19 cellular contexts compared by ENCODE assay signal in the genomic region with DNA sequence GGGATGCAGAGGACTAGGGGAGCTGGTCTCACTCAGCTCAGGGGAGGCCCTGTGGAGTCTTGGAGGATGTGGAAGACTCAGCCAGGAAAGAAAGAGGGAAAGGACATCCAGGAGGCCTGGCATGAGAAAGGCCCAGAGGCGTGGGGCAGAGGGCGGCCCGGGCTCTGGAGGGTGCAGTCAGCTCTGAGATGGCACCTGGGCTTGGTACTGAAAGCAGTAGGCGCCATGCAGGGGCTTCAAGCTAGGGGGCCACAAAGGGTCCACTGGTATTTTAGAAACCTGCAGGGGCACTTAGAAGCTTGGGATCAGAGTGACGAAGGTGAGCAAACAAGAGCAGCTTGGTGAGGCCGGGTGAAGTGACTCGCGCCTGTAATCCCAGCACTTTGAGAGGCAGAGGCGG. TPM values are rescaled to one million over a fixed set of nuclear protein-coding genes. Genes with fewer than 3 reads are reported as not detected.
"Had no signal": no experiment of that assay in that cellular context is flagged by ENCODE, and none has a peak within 500 bp of the region (broad histone marks: within the 10 kb centered on the region; RNA-seq: fewer than 3 reads in every experiment).

No MANE protein-coding gene starts in this region.

- ATAC-seq: esophagus mucosa; heart left ventricle; stimulated activated naive B cell treated with anti-CD40 and anti-IgM and Interleukin-4, amounts not matched to agents 10 μg/mL and 1 μg/mL and 100 μg/mL, for 72 hours; stimulated activated naive CD8-positive, alpha-beta T cell treated with anti-CD3 and anti-CD28 coated beads, Interleukin-15, amount 100 ng/mL, for 72 hours had no signal

- H3K36me3 Mint-ChIP-seq: naive B cell had no signal

- H3K4me3 Mint-ChIP-seq: dendritic cell treated with granulocyte-macrophage colony-stimulating factor and Interleukin-4, amounts not matched to agents 40 ng/mL and 50 ng/mL, for 4 days; stimulated activated naive B cell treated with anti-CD40 and anti-IgM and Interleukin-4, amounts not matched to agents 10 μg/mL and 1 μg/mL and 100 μg/mL, for 72 hours; stimulated activated naive CD8-positive, alpha-beta T cell treated with anti-CD3 and anti-CD28 coated beads, Interleukin-15, amount 100 ng/mL, for 72 hours had no signal

- H3K27ac ChIP-seq: heart left ventricle, sigmoid colon, skin epidermis, thoracic aorta, transverse colon had no signal

- DNase-seq: cerebellar nuclear complex; heart left ventricle; hippocampal formation; mesendoderm; naive B cell; posterior cingulate gyrus; sigmoid colon; stimulated activated CD4-positive, alpha-beta T cell treated with anti-CD3 and anti-CD28 coated beads, Interleukin-2, amount 100 ng/mL, for 24 hours; stimulated activated CD4-positive, alpha-beta T cell treated with anti-CD3 and anti-CD28 coated beads, Interleukin-4, amount 100 ng/mL, for 4 hours; stimulated activated naive B cell treated with anti-CD40 and anti-IgM and Interleukin-4, amounts not matched to agents 10 μg/mL and 1 μg/mL and 100 μg/mL, for 72 hours; stimulated activated naive CD8-positive, alpha-beta T cell treated with anti-CD3 and anti-CD28 coated beads, Interleukin-15, amount 100 ng/mL, for 72 hours; substantia nigra; transverse colon had no signal

- H3K9me3 Mint-ChIP-seq: dendritic cell treated with granulocyte-macrophage colony-stimulating factor and Interleukin-4, amounts not matched to agents 40 ng/mL and 50 ng/mL, for 4 days; naive B cell; stimulated activated naive B cell treated with anti-CD40 and anti-IgM and Interleukin-4, amounts not matched to agents 10 μg/mL and 1 μg/mL and 100 μg/mL, for 72 hours; stimulated activated naive CD8-positive, alpha-beta T cell treated with anti-CD3 and anti-CD28 coated beads, Interleukin-15, amount 100 ng/mL, for 72 hours had no signal

- H3K36me3 ChIP-seq: thoracic aorta, transverse colon had no signal

- H3K4me3 ChIP-seq: heart left ventricle, sigmoid colon, skin epidermis, thoracic aorta, transverse colon had no signal

- H3K9me3 ChIP-seq: heart left ventricle, sigmoid colon, thoracic aorta, transverse colon had no signal

- H3K27ac Mint-ChIP-seq: dendritic cell treated with granulocyte-macrophage colony-stimulating factor and Interleukin-4, amounts not matched to agents 40 ng/mL and 50 ng/mL, for 4 days; naive B cell; stimulated activated naive CD8-positive, alpha-beta T cell treated with anti-CD3 and anti-CD28 coated beads, Interleukin-15, amount 100 ng/mL, for 72 hours had no signal

RNA-seq across cellular contexts. Expression of a gene that starts 49.7 kb away (rescaled TPM):
- total RNA-seq: fibroblast of lung, lung microvascular endothelial cell had no signal
- polyA plus RNA-seq: fibroblast of lung had no signal
